ENCODE assay signal across 8 cellular contexts in the genomic region with DNA sequence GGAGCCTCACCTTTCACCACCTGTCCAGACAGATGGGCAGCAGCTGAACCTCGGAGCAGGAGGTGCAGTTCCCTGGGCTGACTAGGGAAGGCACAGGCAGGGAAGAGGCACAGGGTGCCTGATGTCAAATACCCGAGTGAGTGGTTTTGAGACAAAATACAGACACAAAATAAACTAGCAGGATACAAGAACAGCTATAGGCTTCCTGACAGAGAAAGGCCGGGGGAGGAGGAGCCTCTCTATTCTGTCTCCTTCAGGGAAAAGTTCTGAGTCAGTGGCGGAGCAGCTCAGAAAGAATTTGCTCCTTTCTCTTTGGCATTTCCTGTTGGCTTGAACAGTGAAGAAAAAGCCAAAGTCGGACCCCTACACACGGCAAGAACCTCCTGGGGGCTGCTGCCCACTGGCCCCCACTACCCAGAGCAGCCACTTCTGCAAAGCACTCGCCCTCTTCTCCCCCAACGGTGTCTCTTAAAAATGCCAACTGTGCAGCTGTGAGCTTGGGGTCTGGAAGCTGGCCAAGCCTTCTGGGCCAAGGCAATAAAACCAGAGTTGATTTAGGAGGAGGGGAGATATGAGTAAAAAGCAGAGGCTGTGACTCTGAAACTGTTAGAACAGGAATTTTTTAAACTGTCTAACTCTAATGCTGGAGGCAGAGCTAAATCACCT. TPM values are rescaled to one million over a fixed set of nuclear protein-coding genes. Genes with fewer than 3 reads are reported as not detected.
DNase-seq lines count a peak whose midpoint lies in the region; ATAC-seq and TF ChIP-seq lines count a peak whose summit lies in the region.

No MANE protein-coding gene starts in this region.

- H3K4me3 ChIP-seq in lower lobe of right lung: peak overlapping the region; percentile 11
- H3K4me3 ChIP-seq in uterus: peak overlapping the region in 1 of 2 donors; percentile 6

- H3K9me3 ChIP-seq in lower lobe of right lung (no peaks in the 10 kb centered on the region), uterus (no peaks in the 10 kb centered on the region)

- no peak for ATAC-seq in central memory CD8-positive, alpha-beta T cell (replicated peaks; ENCODE audit: extremely low read depth, poor library complexity, severe bottlenecking)
- ATAC-seq in lower lobe of right lung (peak; percentile 64 to 82), HG03139 (IDR thresholded peaks at IDR 0.05; ENCODE audit: unreplicated experiment) (no peak)

- intact Hi-C loops in lower lobe of right lung (cut with DNase I) (no loop called here), uterus (cut with DNase I; ENCODE audit: low total_unique reads) (no loop called here)

- H3K27ac Mint-ChIP-seq in central memory CD8-positive, alpha-beta T cell (ENCODE audit: low read depth): peak overlapping the region; percentile 62
- no peak overlapping the region for H3K27ac Mint-ChIP-seq in T-helper 2 cell treated with Interferon-gamma antibody and Interleukin-4, amounts not matched to agents 5 μg/mL and 100 μg/mL, for 36 hours

- H3K36me3 ChIP-seq in lower lobe of right lung (peaks cover 100% of the 10 kb centered on the region), uterus (no peaks in the 10 kb centered on the region)

- TF ChIP-seq POLR2A in uterus (IDR thresholded peaks at IDR 0.05): no peak

- H3K36me3 Mint-ChIP-seq in central memory CD8-positive, alpha-beta T cell (ENCODE audit: insufficient read depth): peaks cover 50% of the 10 kb centered on the region
- peaks cover 47% of the 10 kb centered on the region for H3K36me3 Mint-ChIP-seq in T-helper 2 cell treated with Interferon-gamma antibody and Interleukin-4, amounts not matched to agents 5 μg/mL and 100 μg/mL, for 36 hours (ENCODE audit: low read depth)

- H3K4me1 ChIP-seq in lower lobe of right lung: peaks cover 31% of the 10 kb centered on the region
- peaks cover 17 to 21% of the 10 kb centered on the region in 2 donors for H3K4me1 ChIP-seq in uterus

- no peaks in the 10 kb centered on the region for H3K4me1 Mint-ChIP-seq in central memory CD8-positive, alpha-beta T cell
- H3K4me1 Mint-ChIP-seq in T-helper 2 cell treated with Interferon-gamma antibody and Interleukin-4, amounts not matched to agents 5 μg/mL and 100 μg/mL, for 36 hours (ENCODE audit: low read depth): no peaks in the 10 kb centered on the region

- H3K27ac ChIP-seq in lower lobe of right lung (peak overlapping the region; percentile 72), uterus (peak overlapping the region; percentile 72 to 80)

- no peak for TF ChIP-seq CTCF in lower lobe of right lung (IDR thresholded peaks at IDR 0.05)
- no peak for TF ChIP-seq CTCF in uterus (IDR thresholded peaks at IDR 0.05)

- H3K4me3 Mint-ChIP-seq in central memory CD8-positive, alpha-beta T cell: no peak overlapping the region
- H3K4me3 Mint-ChIP-seq in T-helper 2 cell treated with Interferon-gamma antibody and Interleukin-4, amounts not matched to agents 5 μg/mL and 100 μg/mL, for 36 hours: no peak overlapping the region

- no peaks in the 10 kb centered on the region for H3K27me3 Mint-ChIP-seq in central memory CD8-positive, alpha-beta T cell
- H3K27me3 Mint-ChIP-seq in T-helper 2 cell treated with Interferon-gamma antibody and Interleukin-4, amounts not matched to agents 5 μg/mL and 100 μg/mL, for 36 hours (ENCODE audit: low read depth): no peaks in the 10 kb centered on the region

- DNase-seq in GM04503 (ENCODE audit: low read depth) (peak; percentile 90), NCI-H2227 (lab: John Stamatoyannopoulos, UW; ENCODE audit: unreplicated experiment) (peak; percentile 25), lower lobe of right lung (no peak), uterus (peak; percentile 80 to 86)
- DNase-seq in central memory CD8-positive, alpha-beta T cell (ENCODE audit: low spot score in 2 of 2): no peak
- DNase-seq in T-helper 2 cell treated with Interferon-gamma antibody and Interleukin-4, amounts not matched to agents 5 μg/mL and 100 μg/mL, for 36 hours (ENCODE audit: low spot score): no peak
- DNase-seq in activated CD4-positive, alpha-beta T cell treated with anti-CD3 and anti-CD28 coated beads, Interleukin-2, amount 50 U/mL, for 1 hour: no peak

- H3K9me3 Mint-ChIP-seq in central memory CD8-positive, alpha-beta T cell: no peaks in the 10 kb centered on the region
- H3K9me3 Mint-ChIP-seq in T-helper 2 cell treated with Interferon-gamma antibody and Interleukin-4, amounts not matched to agents 5 μg/mL and 100 μg/mL, for 36 hours: no peaks in the 10 kb centered on the region

- H3K27me3 ChIP-seq in lower lobe of right lung (ENCODE audit: low read depth) (no peaks in the 10 kb centered on the region), uterus (no peaks in the 10 kb centered on the region)

RNA-seq across cellular contexts. Expression of gene FAAP100, which starts 14.4 kb away (rescaled TPM):
- total RNA-seq in lower lobe of right lung (26.0 TPM), uterus (10 to 100 TPM in 2 of 4 donors, 1 to 10 TPM in 2; 3.5 to 31.2 (median 17.3) TPM)

RNA-seq across cellular contexts. Expression of gene FSCN2, which starts 38.4 kb away (rescaled TPM):
- total RNA-seq in lower lobe of right lung (3.3 TPM), uterus (1 to 10 TPM in 2 of 4 donors, not detected in 2; 5.0 to 7.4 TPM)

RNA-seq across cellular contexts. Expression of gene ACTG1, which starts 54.0 kb away (rescaled TPM):
- total RNA-seq in lower lobe of right lung (1,821 TPM), uterus (1,000 to 10,000 TPM; 1,023 to 5,472 (median 2,159) TPM)

Comparison
In these comparisons a context has a peak if more than half of its experiments do, and no peak if none do; other contexts are left out.
1. DNase-seq: peak in GM04503 (single experiment), NCI-H2227 (single experiment) and uterus (2 of 2); none in central memory CD8-positive, alpha-beta T cell (0 of 2), lower lobe of right lung (single experiment), T-helper 2 cell treated with Interferon-gamma antibody and Interleukin-4, amounts not matched to agents 5 μg/mL and 100 μg/mL, for 36 hours (single experiment) and activated CD4-positive, alpha-beta T cell treated with anti-CD3 and anti-CD28 coated beads, Interleukin-2, amount 50 U/mL, for 1 hour (single experiment).
2. ATAC-seq: peak in lower lobe of right lung (2 of 2); none in central memory CD8-positive, alpha-beta T cell (single experiment) and HG03139 (single experiment).